In genomic region chr22:23253475-23254055, GRCh38 we compare ENCODE assay signal across 18 cellular contexts.
"Had no signal": no experiment of that assay in that cellular context is flagged by ENCODE, and none has a peak within 500 bp of the region (broad histone marks: within the 10 kb centered on the region; RNA-seq: fewer than 3 reads in every experiment).

No MANE protein-coding gene starts in this region.

- H3K9me3 Mint-ChIP-seq: activated naive CD8-positive, alpha-beta T cell treated with anti-CD3 and anti-CD28 coated beads for 36 hours; naive thymus-derived CD8-positive, alpha-beta T cell; stimulated activated naive B cell treated with anti-CD40 and anti-IgM and Interleukin-4, amounts not matched to agents 10 μg/mL and 1 μg/mL and 100 μg/mL, for 72 hours had no signal

- H3K4me3 Mint-ChIP-seq: activated naive CD8-positive, alpha-beta T cell treated with anti-CD3 and anti-CD28 coated beads for 36 hours; naive thymus-derived CD8-positive, alpha-beta T cell; stimulated activated naive B cell treated with anti-CD40 and anti-IgM and Interleukin-4, amounts not matched to agents 10 μg/mL and 1 μg/mL and 100 μg/mL, for 72 hours had no signal

- H3K27me3 ChIP-seq: dorsolateral prefrontal cortex, foreskin keratinocyte, spleen, tibial nerve had no signal

- DNase-seq: activated CD8-positive, alpha-beta memory T cell treated with anti-CD3 and anti-CD28 coated beads for 24 hours; activated effector memory CD4-positive, alpha-beta T cell treated with anti-CD3 and anti-CD28 coated beads, Interleukin-2, amount 50 U/mL, for 16 hours; activated naive CD8-positive, alpha-beta T cell treated with anti-CD3 and anti-CD28 coated beads for 36 hours; activated T-cell treated with anti-CD3 and anti-CD28 coated beads for 4 hours; brain microvascular endothelial cell; foreskin keratinocyte; head of caudate nucleus; mammary epithelial cell; naive thymus-derived CD8-positive, alpha-beta T cell; occipital lobe; spleen; stimulated activated CD4-positive, alpha-beta T cell treated with anti-CD3 and anti-CD28 coated beads, Interleukin-1b, Interleukin-23, amount 100 ng/mL, for 48 hours; stimulated activated naive B cell treated with anti-CD40 and anti-IgM and Interleukin-4, amounts not matched to agents 10 μg/mL and 1 μg/mL and 100 μg/mL, for 72 hours had no signal

- H3K27ac ChIP-seq: dorsolateral prefrontal cortex, foreskin keratinocyte, prostate gland, spleen had no signal

- ATAC-seq: foreskin keratinocyte; left lobe of liver; naive thymus-derived CD8-positive, alpha-beta T cell; sciatic nerve; stimulated activated naive B cell treated with anti-CD40 and anti-IgM and Interleukin-4, amounts not matched to agents 10 μg/mL and 1 μg/mL and 100 μg/mL, for 72 hours had no signal

- H3K27me3 Mint-ChIP-seq: activated naive CD8-positive, alpha-beta T cell treated with anti-CD3 and anti-CD28 coated beads for 36 hours; naive thymus-derived CD8-positive, alpha-beta T cell; stimulated activated naive B cell treated with anti-CD40 and anti-IgM and Interleukin-4, amounts not matched to agents 10 μg/mL and 1 μg/mL and 100 μg/mL, for 72 hours had no signal

- H3K4me3 ChIP-seq: dorsolateral prefrontal cortex, prostate gland, spleen, tibial nerve had no signal

- H3K27ac Mint-ChIP-seq: activated naive CD8-positive, alpha-beta T cell treated with anti-CD3 and anti-CD28 coated beads for 36 hours; stimulated activated naive B cell treated with anti-CD40 and anti-IgM and Interleukin-4, amounts not matched to agents 10 μg/mL and 1 μg/mL and 100 μg/mL, for 72 hours had no signal

- H3K9me3 ChIP-seq: prostate gland, spleen, tibial nerve had no signal

- H3K36me3 ChIP-seq: prostate gland had no signal
